Comparison of ENCODE assay signal across 8 cellular contexts in genomic region chr2:46967990-46968647, GRCh38. TPM values are rescaled to one million over a fixed set of nuclear protein-coding genes. Genes with fewer than 3 reads are reported as not detected.
DNase-seq lines count a peak whose midpoint lies in the region; ATAC-seq and TF ChIP-seq lines count a peak whose summit lies in the region.

No MANE protein-coding gene starts in this region.

- H3K9me3 Mint-ChIP-seq in CD14-positive monocyte (no peaks in the 10 kb centered on the region), glutamatergic neuron (ENCODE audit: unreplicated experiment) (no peaks in the 10 kb centered on the region)

- H3K27ac Mint-ChIP-seq in CD14-positive monocyte (peak overlapping the region; percentile 96 to 100 (median 99)), glutamatergic neuron (ENCODE audit: unreplicated experiment) (no peak overlapping the region)

- H3K36me3 Mint-ChIP-seq in CD14-positive monocyte, result peaks cover 43 to 58% of the 10 kb centered on the region in 2 donors
- H3K36me3 Mint-ChIP-seq in glutamatergic neuron (ENCODE audit: unreplicated experiment), result peaks cover 3% of the 10 kb centered on the region

- H3K4me1 Mint-ChIP-seq in CD14-positive monocyte, result peaks cover 94% of the 10 kb centered on the region
- H3K4me1 Mint-ChIP-seq in glutamatergic neuron (ENCODE audit: low read depth, unreplicated experiment), result no peaks in the 10 kb centered on the region

- H3K4me3 Mint-ChIP-seq in CD14-positive monocyte (peak overlapping the region; percentile 62 to 68), glutamatergic neuron (ENCODE audit: unreplicated experiment) (no peak overlapping the region)

- ATAC-seq in HG02798 (IDR thresholded peaks at IDR 0.05; ENCODE audit: poor library complexity, unreplicated experiment), result no peak

- TF ChIP-seq CTCF in CD14-positive monocyte (IDR thresholded peaks at IDR 0.05), result no peak
- no peak for TF ChIP-seq CTCF in RWPE1 (conservative IDR thresholded peaks at IDR 0.05; ENCODE audit: low read depth)
- no peak for TF ChIP-seq CTCF in fibroblast of the aortic adventitia (IDR thresholded peaks at IDR 0.05; ENCODE audit: insufficient read depth, low read length)
- TF ChIP-seq CTCF in glutamatergic neuron (IDR thresholded peaks at IDR 0.05; ENCODE audit: partially characterized antibody, unreplicated experiment), result no peak

- CTCF ChIA-PET in RWPE1 (lab: Yijun Ruan, JAX), result interaction anchor here (0.5 to 0.6 kb wide), 2 partner anchors 32 to 562 kb away, joined by 3 read pairs; no protein-coding TSS in a partner anchor

- intact Hi-C loops in CD14-positive monocyte (cut with micrococcal nuclease), result loop anchor here in 1 of 2 donors (2.0 kb wide), 1 partner anchor 17 kb away; no protein-coding TSS in a partner anchor
- intact Hi-C loops in posterior vena cava (cut with DNase I), result no loop called here

- H3K27ac ChIP-seq in RWPE1, result peak overlapping the region; percentile 100

- POLR2A ChIA-PET in RWPE1 (lab: Yijun Ruan, JAX; ENCODE audit: low non-redundant PET), result no interaction called here

- no peaks in the 10 kb centered on the region for H3K27me3 Mint-ChIP-seq in CD14-positive monocyte (ENCODE audit: low read depth in 3 of 3)
- H3K27me3 Mint-ChIP-seq in glutamatergic neuron (ENCODE audit: unreplicated experiment), result peaks cover 3% of the 10 kb centered on the region

- DNase-seq in CD14-positive monocyte (ENCODE audit: low spot score), result no peak
- peak; percentile 83 for DNase-seq in RWPE1 (ENCODE audit: low spot score)
- DNase-seq in fibroblast of the aortic adventitia (ENCODE audit: low read depth), result peak; percentile 98
- peak; percentile 94 for DNase-seq in posterior vena cava (ENCODE audit: low spot score)
- no peak for DNase-seq in SHP77 treated with DMSO at 0.1 percent for 48 hours (lab: John Stamatoyannopoulos, UW)
- DNase-seq in NOMO-1 (lab: John Stamatoyannopoulos, UW; ENCODE audit: unreplicated experiment in 2 of 2), result no peak
- DNase-seq in glutamatergic neuron, result no peak

- peak overlapping the region; percentile 50 for H3K4me3 ChIP-seq in fibroblast of the aortic adventitia (ENCODE audit: low read depth, low read length)

RNA-seq across cellular contexts. Expression of gene TTC7A, which starts 27.1 kb away (rescaled TPM):
- polyA plus RNA-seq in CD14-positive monocyte, result 10 to 100 TPM; 43.2 to 52.5 TPM
- total RNA-seq in fibroblast of the aortic adventitia (ENCODE audit: low replicate concordance), result 24.3 and 24.6 TPM in 2 replicates
- total RNA-seq in posterior vena cava, result 10 to 100 TPM; 23.1 to 32.7 TPM
- total RNA-seq in glutamatergic neuron (ENCODE audit: unreplicated experiment), result 4.2 TPM

RNA-seq across cellular contexts. Expression of gene MCFD2, which starts 52.5 kb away (rescaled TPM):
- 10 to 100 TPM; 33.6 to 38.5 TPM for polyA plus RNA-seq in CD14-positive monocyte
- total RNA-seq in fibroblast of the aortic adventitia (ENCODE audit: low replicate concordance) (73.8 and 265 TPM in 2 replicates), posterior vena cava (100 to 1,000 TPM; 111 to 137 TPM), glutamatergic neuron (ENCODE audit: unreplicated experiment) (33.0 TPM)

Comparison
In these comparisons a context has a peak if more than half of its experiments do, and no peak if none do; other contexts are left out.
1. DNase-seq: peak in RWPE1 (single experiment), fibroblast of the aortic adventitia (single experiment) and posterior vena cava (single experiment); none in CD14-positive monocyte (single experiment), SHP77 treated with DMSO at 0.1 percent for 48 hours (single experiment), NOMO-1 (0 of 2) and glutamatergic neuron (single experiment).